ENCODE assay signal across 10 cellular contexts in the genomic region with DNA sequence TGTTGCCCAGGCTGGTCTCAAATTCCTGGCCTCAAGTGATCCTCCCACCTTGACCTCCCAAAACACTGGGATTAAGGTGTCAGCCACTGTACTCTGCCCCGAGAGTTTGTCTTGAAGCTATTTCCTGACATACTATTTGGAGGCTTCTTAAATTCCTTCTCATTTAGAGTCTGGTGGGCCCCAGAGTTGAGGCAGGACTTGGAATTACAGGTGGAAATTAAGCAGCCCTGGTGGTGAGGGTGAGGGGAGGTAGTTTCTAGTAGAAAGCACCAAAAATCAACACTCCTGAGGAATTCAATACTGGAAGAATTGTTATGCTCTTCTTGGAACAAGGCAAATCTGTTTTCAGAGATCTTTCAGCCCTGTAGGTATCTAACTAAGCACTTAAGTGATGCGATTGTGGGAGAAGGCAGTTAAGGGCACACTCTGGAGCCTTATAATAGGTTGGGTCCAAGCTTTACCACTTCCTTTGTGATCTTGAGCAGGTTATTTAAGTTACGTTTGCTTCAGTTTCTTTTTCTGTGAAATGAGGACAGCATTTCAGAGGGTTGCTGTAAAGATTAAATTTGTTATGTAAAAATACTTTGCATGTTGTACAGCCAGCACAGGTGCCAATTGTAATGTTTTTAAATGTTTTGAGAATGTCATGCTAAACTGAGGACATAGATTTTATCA.
DNase-seq lines count a peak whose midpoint lies in the region; ATAC-seq and TF ChIP-seq lines count a peak whose summit lies in the region.
"Had no signal": no experiment of that assay in that cellular context is flagged by ENCODE, and none has a peak within 500 bp of the region (broad histone marks: within the 10 kb centered on the region; RNA-seq: fewer than 3 reads in every experiment).

No MANE protein-coding gene starts in this region.

- no peaks in the 10 kb centered on the region for H3K36me3 ChIP-seq in CD8-positive, alpha-beta T cell (ENCODE audit: insufficient read depth, low read length)

- no peak for DNase-seq in endothelial cell (ENCODE audit: low spot score)
- DNase-seq in CD8-positive, alpha-beta T cell = no peak
- DNase-seq in NCI-H82 treated with DMSO at 0.1 percent for 48 hours (lab: John Stamatoyannopoulos, UW; ENCODE audit: unreplicated experiment) = no peak
- no peak for DNase-seq in HuH-7.5 (ENCODE audit: low spot score)
- no peak for DNase-seq in NCI-H446 (lab: John Stamatoyannopoulos, UW)
- DNase-seq: SW 1271 had no signal

- intact Hi-C loops in CD8-positive, alpha-beta T cell (cut with DNase I, micrococcal nuclease) = no loop called here

- CTCF ChIA-PET in CD8-positive, alpha-beta T cell (lab: Charles Lee) = no interaction called here

- POLR2A ChIA-PET in CD8-positive, alpha-beta T cell (lab: Charles Lee) = no interaction called here

- TF ChIP-seq CTCF in endothelial cell (IDR thresholded peaks at IDR 0.05; ENCODE audit: unreplicated experiment) = no peak
- TF ChIP-seq CTCF in CD8-positive, alpha-beta T cell (IDR thresholded peaks at IDR 0.05) = no peak

- H3K9me3 ChIP-seq in CD8-positive, alpha-beta T cell (ENCODE audit: low read length) = no peaks in the 10 kb centered on the region

- peaks cover 4% of the 10 kb centered on the region for H3K27me3 Mint-ChIP-seq in endothelial cell (ENCODE audit: unreplicated experiment)
- H3K27me3 Mint-ChIP-seq in CD8-positive, alpha-beta T cell (ENCODE audit: low read depth) = peaks cover 37% of the 10 kb centered on the region

- no peaks in the 10 kb centered on the region for H3K36me3 Mint-ChIP-seq in endothelial cell (ENCODE audit: low read depth, unreplicated experiment)
- no peaks in the 10 kb centered on the region for H3K36me3 Mint-ChIP-seq in CD8-positive, alpha-beta T cell

- no peaks in the 10 kb centered on the region for H3K9me3 Mint-ChIP-seq in endothelial cell (ENCODE audit: unreplicated experiment)
- H3K9me3 Mint-ChIP-seq in CD8-positive, alpha-beta T cell = no peaks in the 10 kb centered on the region

- H3K27ac Mint-ChIP-seq in endothelial cell (ENCODE audit: unreplicated experiment) = peak overlapping the region; percentile 58
- no peak overlapping the region for H3K27ac Mint-ChIP-seq in CD8-positive, alpha-beta T cell

- H3K4me1 ChIP-seq in CD8-positive, alpha-beta T cell (ENCODE audit: insufficient read depth, low read length) = no peaks in the 10 kb centered on the region

- no peak overlapping the region for H3K4me3 Mint-ChIP-seq in endothelial cell (ENCODE audit: unreplicated experiment)
- no peak overlapping the region for H3K4me3 Mint-ChIP-seq in CD8-positive, alpha-beta T cell

- H3K4me1 Mint-ChIP-seq in endothelial cell (ENCODE audit: unreplicated experiment) = peaks cover 29% of the 10 kb centered on the region
- H3K4me1 Mint-ChIP-seq in CD8-positive, alpha-beta T cell (ENCODE audit: low read depth) = no peaks in the 10 kb centered on the region

- peak; percentile 80 for ATAC-seq in GM18870 (IDR thresholded peaks at IDR 0.05; ENCODE audit: unreplicated experiment)
- ATAC-seq in GM21529 (IDR thresholded peaks at IDR 0.05; ENCODE audit: unreplicated experiment) = peak; percentile 91
- ATAC-seq in HG03108 (IDR thresholded peaks at IDR 0.05; ENCODE audit: unreplicated experiment) = peak; percentile 83
- no peak for ATAC-seq in CD8-positive, alpha-beta T cell

- H3K27ac ChIP-seq in CD8-positive, alpha-beta T cell (ENCODE audit: low read depth, low read length) = no peak overlapping the region
- H3K27ac ChIP-seq: parathyroid adenoma had no signal

- H3K27me3 ChIP-seq in CD8-positive, alpha-beta T cell (ENCODE audit: insufficient read depth, low read length) = no peaks in the 10 kb centered on the region

- H3K4me3 ChIP-seq in CD8-positive, alpha-beta T cell (ENCODE audit: low read depth, low read length) = no peak overlapping the region
